Comparison of ENCODE assay signal across 39 cellular contexts in genomic region chr5:61748651-61749050, GRCh38.
"Had no signal": no experiment of that assay in that cellular context is flagged by ENCODE, and none has a peak within 500 bp of the region (broad histone marks: within the 10 kb centered on the region; RNA-seq: fewer than 3 reads in every experiment).

No MANE protein-coding gene starts in this region.

- H3K27ac ChIP-seq: adrenal gland, ascending aorta, body of pancreas, brain microvascular endothelial cell, breast epithelium, cardiac muscle cell had no signal

- H3K4me3 ChIP-seq: adrenal gland, ascending aorta, body of pancreas, breast epithelium, cardiac muscle cell had no signal

- DNase-seq: activated effector memory CD4-positive, alpha-beta T cell treated with anti-CD3 and anti-CD28 coated beads, Interleukin-2, amount 50 U/mL, for 16 hours; activated effector memory CD4-positive, alpha-beta T cell treated with Interleukin-2 at 50 U/mL for 16 hours; activated gamma-delta T cell; activated gamma-delta T cell treated with Interleukin-2 at 50 U/mL for 16 hours; activated naive CD4-positive, alpha-beta T cell; activated naive CD4-positive, alpha-beta T cell treated with anti-CD3 and anti-CD28 coated beads for 36 hours; activated naive CD4-positive, alpha-beta T cell treated with anti-CD3 and anti-CD28 coated beads, Interleukin-2, amount 10 ng/mL, durations not matched to agents 7 days and 5 days; activated naive CD4-positive, alpha-beta T cell treated with anti-CD3 and anti-CD28 coated beads, Interleukin-2, amount 50 U/mL, for 16 hours; activated naive CD4-positive, alpha-beta T cell treated with Interleukin-2 at 50 U/mL for 16 hours; activated naive CD8-positive, alpha-beta T cell treated with anti-CD3 and anti-CD28 coated beads for 36 hours; activated naive CD8-positive, alpha-beta T cell treated with anti-CD3 and anti-CD28 coated beads, Interleukin-2, amount 10 ng/mL, durations not matched to agents 7 days and 5 days; activated naive CD8-positive, alpha-beta T cell treated with anti-CD3 and anti-CD28 coated beads, Interleukin-2, amount 50 U/mL, for 24 hours; activated T-cell treated with anti-CD3 and anti-CD28 coated beads, Interleukin-2, amount 50 U/mL, for 24 hours; activated T-cell treated with anti-CD3 and anti-CD28 coated beads, Interleukin-2, amount 50 U/mL, for 4 hours; activated T-cell treated with anti-CD3 and anti-CD28 coated beads, Interleukin-2, amount 50 U/mL, for 48 hours; activated T-cell treated with anti-CD3 and anti-CD28 coated beads, Interleukin-2, amount 50 U/mL, for 72 hours; adrenal gland; amniotic stem cell; amygdala; anterior cingulate cortex; aorta; body of pancreas; brain microvascular endothelial cell; caudate nucleus; central memory CD4-positive, alpha-beta T cell; cerebellar nuclear complex had no signal

- H3K27ac Mint-ChIP-seq: activated naive CD4-positive, alpha-beta T cell treated with anti-CD3 and anti-CD28 coated beads for 36 hours; activated naive CD4-positive, alpha-beta T cell treated with anti-CD3 and anti-CD28 coated beads, Interleukin-2, amount 10 ng/mL, durations not matched to agents 7 days and 5 days; activated naive CD4-positive, alpha-beta T cell treated with anti-CD3 and anti-CD28 coated beads, Interleukin-2, amount 50 U/mL, for 24 hours; activated naive CD4-positive, alpha-beta T cell treated with anti-CD3 and anti-CD28 coated beads, Interleukin-2, amount 50 U/mL, for 72 hours; activated naive CD8-positive, alpha-beta T cell; activated naive CD8-positive, alpha-beta T cell treated with anti-CD3 and anti-CD28 coated beads for 36 hours; activated naive CD8-positive, alpha-beta T cell treated with anti-CD3 and anti-CD28 coated beads, Interleukin-2, amount 10 ng/mL, durations not matched to agents 7 days and 5 days; activated naive CD8-positive, alpha-beta T cell treated with anti-CD3 and anti-CD28 coated beads, Interleukin-2, amount 50 U/mL, for 24 hours; activated T-cell treated with anti-CD3 and anti-CD28 coated beads, Interleukin-2, amount 50 U/mL, for 24 hours; activated T-cell treated with anti-CD3 and anti-CD28 coated beads, Interleukin-2, amount 50 U/mL, for 72 hours; activated T-helper 1 cell treated with anti-CD3 and anti-CD28 coated beads, Interleukin-12 subunit alpha, Interleukin-12 subunit beta, Interleukin-2, Interleukin-4 antibody, amounts not matched to agents 30 ng/mL and 10 ng/mL and 1 ng/mL, durations not matched to agents 14 hours and 24 hours and 36 hours; activated T-helper 17 cell treated with anti-CD3 and anti-CD28 coated beads, Interleukin-2, amount 50 U/mL, for 72 hours; activated T-helper 2 cell treated with anti-CD3 and anti-CD28 coated beads, Interferon-gamma antibody, Interleukin-2, Interleukin-4, amounts not matched to agents 10 μg/mL and 5 μg/mL and 100 μg/mL, durations not matched to agents 14 hours and 24 hours and 36 hours; brain had no signal

- H3K4me1 Mint-ChIP-seq: activated naive CD4-positive, alpha-beta T cell treated with anti-CD3 and anti-CD28 coated beads, Interleukin-2, amount 10 ng/mL, durations not matched to agents 7 days and 5 days; activated naive CD4-positive, alpha-beta T cell treated with anti-CD3 and anti-CD28 coated beads, Interleukin-2, amount 50 U/mL, for 24 hours; activated naive CD8-positive, alpha-beta T cell treated with anti-CD3 and anti-CD28 coated beads for 36 hours; activated naive CD8-positive, alpha-beta T cell treated with anti-CD3 and anti-CD28 coated beads, Interleukin-2, amount 10 ng/mL, durations not matched to agents 7 days and 5 days; activated naive CD8-positive, alpha-beta T cell treated with anti-CD3 and anti-CD28 coated beads, Interleukin-2, amount 50 U/mL, for 24 hours; activated T-helper 17 cell treated with anti-CD3 and anti-CD28 coated beads, Interleukin-2, amount 50 U/mL, for 72 hours; central memory CD8-positive, alpha-beta T cell had no signal

- H3K4me3 Mint-ChIP-seq: activated naive CD4-positive, alpha-beta T cell treated with anti-CD3 and anti-CD28 coated beads for 36 hours; activated naive CD4-positive, alpha-beta T cell treated with anti-CD3 and anti-CD28 coated beads, Interleukin-2, amount 10 ng/mL, durations not matched to agents 7 days and 5 days; activated naive CD4-positive, alpha-beta T cell treated with anti-CD3 and anti-CD28 coated beads, Interleukin-2, amount 50 U/mL, for 24 hours; activated naive CD8-positive, alpha-beta T cell; activated naive CD8-positive, alpha-beta T cell treated with anti-CD3 and anti-CD28 coated beads for 36 hours; activated naive CD8-positive, alpha-beta T cell treated with anti-CD3 and anti-CD28 coated beads, Interleukin-2, amount 10 ng/mL, durations not matched to agents 7 days and 5 days; activated naive CD8-positive, alpha-beta T cell treated with anti-CD3 and anti-CD28 coated beads, Interleukin-2, amount 50 U/mL, for 24 hours; activated T-cell treated with anti-CD3 and anti-CD28 coated beads, Interleukin-2, amount 50 U/mL, for 24 hours; activated T-cell treated with anti-CD3 and anti-CD28 coated beads, Interleukin-2, amount 50 U/mL, for 4 hours; activated T-cell treated with anti-CD3 and anti-CD28 coated beads, Interleukin-2, amount 50 U/mL, for 72 hours; activated T-helper 1 cell treated with anti-CD3 and anti-CD28 coated beads, Interleukin-12 subunit alpha, Interleukin-12 subunit beta, Interleukin-2, Interleukin-4 antibody, amounts not matched to agents 30 ng/mL and 10 ng/mL and 1 ng/mL, durations not matched to agents 14 hours and 24 hours and 36 hours; activated T-helper 17 cell treated with anti-CD3 and anti-CD28 coated beads, Interleukin-2, amount 50 U/mL, for 72 hours; brain; central memory CD8-positive, alpha-beta T cell had no signal

- ATAC-seq: activated naive CD4-positive, alpha-beta T cell treated with anti-CD3 and anti-CD28 coated beads, Interleukin-2, amount 50 U/mL, for 72 hours; activated naive CD8-positive, alpha-beta T cell treated with anti-CD3 and anti-CD28 coated beads, Interleukin-2, amount 50 U/mL, for 24 hours; activated T-cell treated with anti-CD3 and anti-CD28 coated beads, Interleukin-2, amount 50 U/mL, for 4 hours; activated T-cell treated with anti-CD3 and anti-CD28 coated beads, Interleukin-2, amount 50 U/mL, for 72 hours; activated T-helper 17 cell treated with anti-CD3 and anti-CD28 coated beads, Interleukin-2, amount 50 U/mL, for 72 hours; body of pancreas had no signal

- H3K36me3 ChIP-seq: adrenal gland, ascending aorta, brain microvascular endothelial cell, breast epithelium, cardiac muscle cell had no signal

- H3K9me3 Mint-ChIP-seq: activated naive CD4-positive, alpha-beta T cell treated with anti-CD3 and anti-CD28 coated beads, Interleukin-2, amount 10 ng/mL, durations not matched to agents 7 days and 5 days; activated T-helper 1 cell treated with anti-CD3 and anti-CD28 coated beads, Interleukin-12 subunit alpha, Interleukin-12 subunit beta, Interleukin-2, Interleukin-4 antibody, amounts not matched to agents 30 ng/mL and 10 ng/mL and 1 ng/mL, durations not matched to agents 14 hours and 24 hours and 36 hours; activated T-helper 17 cell treated with anti-CD3 and anti-CD28 coated beads, Interleukin-2, amount 50 U/mL, for 72 hours; activated T-helper 2 cell treated with anti-CD3 and anti-CD28 coated beads, Interferon-gamma antibody, Interleukin-2, Interleukin-4, amounts not matched to agents 10 μg/mL and 5 μg/mL and 100 μg/mL, durations not matched to agents 14 hours and 24 hours and 36 hours had no signal

- H3K9me3 ChIP-seq: adrenal gland, ascending aorta, body of pancreas, breast epithelium had no signal

- H3K4me1 ChIP-seq: adrenal gland, ascending aorta, breast epithelium had no signal

- FAIRE-seq: astrocyte, bronchial epithelial cell had no signal

- H3K27me3 ChIP-seq: adrenal gland, ascending aorta, body of pancreas, brain microvascular endothelial cell, breast epithelium, cardiac muscle cell had no signal

- H3K27me3 Mint-ChIP-seq: activated naive CD4-positive, alpha-beta T cell treated with anti-CD3 and anti-CD28 coated beads, Interleukin-2, amount 10 ng/mL, durations not matched to agents 7 days and 5 days; activated naive CD4-positive, alpha-beta T cell treated with anti-CD3 and anti-CD28 coated beads, Interleukin-2, amount 50 U/mL, for 24 hours; activated naive CD8-positive, alpha-beta T cell treated with anti-CD3 and anti-CD28 coated beads for 36 hours; activated naive CD8-positive, alpha-beta T cell treated with anti-CD3 and anti-CD28 coated beads, Interleukin-2, amount 50 U/mL, for 24 hours; activated T-cell treated with anti-CD3 and anti-CD28 coated beads, Interleukin-2, amount 50 U/mL, for 24 hours; brain; central memory CD8-positive, alpha-beta T cell had no signal

- H3K36me3 Mint-ChIP-seq: activated naive CD4-positive, alpha-beta T cell treated with anti-CD3 and anti-CD28 coated beads, Interleukin-2, amount 10 ng/mL, durations not matched to agents 7 days and 5 days; activated naive CD4-positive, alpha-beta T cell treated with anti-CD3 and anti-CD28 coated beads, Interleukin-2, amount 50 U/mL, for 24 hours; activated naive CD8-positive, alpha-beta T cell; activated naive CD8-positive, alpha-beta T cell treated with anti-CD3 and anti-CD28 coated beads for 36 hours; activated naive CD8-positive, alpha-beta T cell treated with anti-CD3 and anti-CD28 coated beads, Interleukin-2, amount 10 ng/mL, durations not matched to agents 7 days and 5 days; brain had no signal
